In genomic region chr1:24705260-24706073, GRCh38 we compare ENCODE assay signal across 8 cellular contexts. TPM values are rescaled to one million over a fixed set of nuclear protein-coding genes. Genes with fewer than 3 reads are reported as not detected.
DNase-seq lines count a peak whose midpoint lies in the region; ATAC-seq and TF ChIP-seq lines count a peak whose summit lies in the region.

No MANE protein-coding gene starts in this region.

- H3K36me3 Mint-ChIP-seq in Calu3 (ENCODE audit: insufficient read depth, unreplicated experiment) (peaks cover 3% of the 10 kb centered on the region), HFFc6 (ENCODE audit: low read depth) (no peaks in the 10 kb centered on the region), nephron (ENCODE audit: low read depth) (no peaks in the 10 kb centered on the region)
- no peaks in the 10 kb centered on the region for H3K36me3 Mint-ChIP-seq in activated T-helper 17 cell treated with anti-CD3 and anti-CD28 coated beads, Interleukin-2, amount 50 U/mL, for 72 hours (ENCODE audit: low read depth)

- WGBS in gastroesophageal sphincter (ENCODE audit: low coverage in 1 of 2), 2 donors = 42 to 50% methylated on average over 11 to 15 of the region's 18 CpGs

- TF ChIP-seq CTCF in Calu3 (IDR thresholded peaks at IDR 0.05; ENCODE audit: unreplicated experiment) (no peak), HFFc6 (IDR thresholded peaks at IDR 0.05) (0 out of 2 replicates have a peak, but pooled peaks have one; percentile 15), gastroesophageal sphincter (IDR thresholded peaks at IDR 0.05) (peak in 1 of 4 experiments; percentile 9), nephron (IDR thresholded peaks at IDR 0.05; ENCODE audit: unreplicated experiment in 3 of 3) (no peak), uterus (IDR thresholded peaks at IDR 0.05) (peak in 1 of 4 experiments; percentile 6)

- no peak for TF ChIP-seq EP300 in gastroesophageal sphincter (IDR thresholded peaks at IDR 0.05)

- H3K9me3 Mint-ChIP-seq in Calu3 (ENCODE audit: low read depth, unreplicated experiment) (no peaks in the 10 kb centered on the region), HFFc6 (no peaks in the 10 kb centered on the region), nephron (no peaks in the 10 kb centered on the region)
- H3K9me3 Mint-ChIP-seq in activated T-helper 17 cell treated with anti-CD3 and anti-CD28 coated beads, Interleukin-2, amount 50 U/mL, for 72 hours = no peaks in the 10 kb centered on the region

- peaks cover 17% of the 10 kb centered on the region for H3K4me1 Mint-ChIP-seq in Calu3 (ENCODE audit: low read depth, unreplicated experiment)
- H3K4me1 Mint-ChIP-seq in HFFc6 (ENCODE audit: low read depth) = peaks cover 59% of the 10 kb centered on the region
- H3K4me1 Mint-ChIP-seq in activated T-helper 17 cell treated with anti-CD3 and anti-CD28 coated beads, Interleukin-2, amount 50 U/mL, for 72 hours = peaks cover 21% of the 10 kb centered on the region
- H3K4me1 Mint-ChIP-seq in nephron = peaks cover 29% of the 10 kb centered on the region

- H3K27ac Mint-ChIP-seq in Calu3 (ENCODE audit: unreplicated experiment) (peak overlapping the region; percentile 83), HFFc6 (peak overlapping the region; percentile 40), nephron (peak overlapping the region; percentile 41 to 89 (median 67))
- no peak overlapping the region for H3K27ac Mint-ChIP-seq in activated T-helper 17 cell treated with anti-CD3 and anti-CD28 coated beads, Interleukin-2, amount 50 U/mL, for 72 hours

- BruUV-seq in Calu3 (replicated peaks; lab: Mats Ljungman, UMichigan) = no TSS peak

- H3K36me3 ChIP-seq in gastroesophageal sphincter = no peaks in the 10 kb centered on the region
- H3K36me3 ChIP-seq in uterus = no peaks in the 10 kb centered on the region

- CTCF ChIA-PET in Calu3 (lab: Charles Lee) = interaction anchor here (0.5 to 1.5 kb wide), 4 partner anchors 19 to 125 kb away, joined by 3 to 4 read pairs (median 3); partner anchors contain the start of gene CLIC4

- peak overlapping the region; percentile 66 for H3K4me3 Mint-ChIP-seq in Calu3 (ENCODE audit: low read depth, unreplicated experiment)
- H3K4me3 Mint-ChIP-seq in HFFc6 = no peak overlapping the region; the same call in 1 of the 2 replicates
- H3K4me3 Mint-ChIP-seq in activated T-helper 17 cell treated with anti-CD3 and anti-CD28 coated beads, Interleukin-2, amount 50 U/mL, for 72 hours = peak overlapping the region; percentile 19
- peak overlapping the region; percentile 6 to 24 (median 8) for H3K4me3 Mint-ChIP-seq in nephron

- peak; percentile 90 for DNase-seq in Calu3
- no peak for DNase-seq in HFFc6
- peak; percentile 96 for DNase-seq in NCI-H2227 (lab: John Stamatoyannopoulos, UW; ENCODE audit: unreplicated experiment)
- peak; percentile 69 to 81 for DNase-seq in uterus
- DNase-seq in KG1 (lab: John Stamatoyannopoulos, UW) = no peak

- H3K4me1 ChIP-seq in gastroesophageal sphincter = peaks cover 0 to 21% (median 5%) of the 10 kb centered on the region in 3 donors
- H3K4me1 ChIP-seq in uterus = no peaks in the 10 kb centered on the region

- peak; percentile 72 for ATAC-seq in activated T-helper 17 cell treated with anti-CD3 and anti-CD28 coated beads, Interleukin-2, amount 50 U/mL, for 72 hours (replicated peaks)
- peak; percentile 93 for ATAC-seq in gastroesophageal sphincter

- H3K4me3 ChIP-seq in gastroesophageal sphincter = peak overlapping the region in 1 of 2 donors; percentile 21
- no peak overlapping the region for H3K4me3 ChIP-seq in uterus

- H3K27ac ChIP-seq in gastroesophageal sphincter = peak overlapping the region in 3 of 4 donors; percentile 48 to 63 (median 60)
- peak overlapping the region; percentile 69 to 81 for H3K27ac ChIP-seq in uterus

- intact Hi-C loops in Calu3 (cut with micrococcal nuclease; ENCODE audit: unreplicated experiment) = no loop called here
- intact Hi-C loops in uterus (cut with DNase I; ENCODE audit: low total_unique reads) = no loop called here

- H3K27me3 ChIP-seq in gastroesophageal sphincter (no peaks in the 10 kb centered on the region), uterus (no peaks in the 10 kb centered on the region)

- H3K9me3 ChIP-seq in gastroesophageal sphincter (no peaks in the 10 kb centered on the region), uterus (no peaks in the 10 kb centered on the region)

- TF ChIP-seq POLR2A in gastroesophageal sphincter (IDR thresholded peaks at IDR 0.05) (no peak), uterus (IDR thresholded peaks at IDR 0.05) (no peak)

- H3K27me3 Mint-ChIP-seq in Calu3 (ENCODE audit: unreplicated experiment) (no peaks in the 10 kb centered on the region), HFFc6 (ENCODE audit: insufficient read depth) (no peaks in the 10 kb centered on the region; the same call in none of the 2 replicates), nephron (ENCODE audit: low read depth) (peaks cover 3% of the 10 kb centered on the region)
- no peaks in the 10 kb centered on the region for H3K27me3 Mint-ChIP-seq in activated T-helper 17 cell treated with anti-CD3 and anti-CD28 coated beads, Interleukin-2, amount 50 U/mL, for 72 hours

RNA-seq across cellular contexts. Expression of gene CLIC4, which starts 39.8 kb away (rescaled TPM):
- total RNA-seq in Calu3 (2022) = 45.2 and 62.7 TPM in 2 replicates
- 100 to 1,000 TPM; 517 to 729 (median 548) TPM for total RNA-seq in HFFc6 (2021; fragmentation: NEBNext Ultra II Directional; extraction: Animal tissue kit (Norgen Biotek cat#: 25700))
- total RNA-seq in activated T-helper 17 cell treated with anti-CD3 and anti-CD28 coated beads, Interleukin-2, amount 50 U/mL, for 72 hours = 10 to 100 TPM in 1 of 2 donors, 1 to 10 TPM in 1; 8.9 to 13.8 TPM
- 100 to 1,000 TPM; 553 to 721 (median 692) TPM for total RNA-seq in gastroesophageal sphincter
- total RNA-seq in uterus = 100 to 1,000 TPM; 294 to 434 (median 374) TPM

Comparison
In these comparisons a context has a peak if more than half of its experiments do, and no peak if none do; other contexts are left out.
1. DNase-seq: peak in Calu3 (single experiment), NCI-H2227 (single experiment) and uterus (2 of 2); none in HFFc6 (single experiment) and KG1 (single experiment).